ENCODE assay signal across 10 cellular contexts in genomic region chr19:43554317-43554895, GRCh38. TPM values are rescaled to one million over a fixed set of nuclear protein-coding genes. Genes with fewer than 3 reads are reported as not detected.
"Had no signal": no experiment of that assay in that cellular context is flagged by ENCODE, and none has a peak within 500 bp of the region (broad histone marks: within the 10 kb centered on the region; RNA-seq: fewer than 3 reads in every experiment).

No MANE protein-coding gene starts in this region.

- H3K9me3 ChIP-seq: body of pancreas, transverse colon had no signal

- H3K4me3 Mint-ChIP-seq: activated T-cell treated with anti-CD3 and anti-CD28 coated beads, Interleukin-2, amount 50 U/mL, for 4 hours; dendritic cell treated with granulocyte-macrophage colony-stimulating factor and Interleukin-4, amounts not matched to agents 40 ng/mL and 50 ng/mL, for 4 days had no signal

- H3K27ac ChIP-seq: body of pancreas, transverse colon had no signal

- H3K27me3 Mint-ChIP-seq: dendritic cell treated with granulocyte-macrophage colony-stimulating factor and Interleukin-4, amounts not matched to agents 40 ng/mL and 50 ng/mL, for 4 days; naive thymus-derived CD8-positive, alpha-beta T cell; progenitor cell of endocrine pancreas had no signal

- H3K9me3 Mint-ChIP-seq: activated T-cell treated with anti-CD3 and anti-CD28 coated beads, Interleukin-2, amount 50 U/mL, for 4 hours; dendritic cell treated with granulocyte-macrophage colony-stimulating factor and Interleukin-4, amounts not matched to agents 40 ng/mL and 50 ng/mL, for 4 days; naive thymus-derived CD8-positive, alpha-beta T cell had no signal

- H3K27me3 ChIP-seq: body of pancreas, transverse colon had no signal

- H3K27ac Mint-ChIP-seq: dendritic cell treated with granulocyte-macrophage colony-stimulating factor and Interleukin-4, amounts not matched to agents 40 ng/mL and 50 ng/mL, for 4 days; progenitor cell of endocrine pancreas had no signal

- DNase-seq: amniotic stem cell had no signal

- FAIRE-seq: small intestine had no signal

- H3K4me3 ChIP-seq: body of pancreas, transverse colon had no signal

- H3K4me1 ChIP-seq: body of pancreas, transverse colon had no signal

RNA-seq across cellular contexts. Expression of gene PINLYP, which starts 21.2 kb away (rescaled TPM):
- total RNA-seq: SK-MEL-5 had no signal

RNA-seq across cellular contexts. Expression of gene ZNF575, which starts 21.4 kb away (rescaled TPM):
- total RNA-seq: glomerular endothelial cell, SK-MEL-5 had no signal
